11 cellular contexts compared by ENCODE assay signal in the genomic region with DNA sequence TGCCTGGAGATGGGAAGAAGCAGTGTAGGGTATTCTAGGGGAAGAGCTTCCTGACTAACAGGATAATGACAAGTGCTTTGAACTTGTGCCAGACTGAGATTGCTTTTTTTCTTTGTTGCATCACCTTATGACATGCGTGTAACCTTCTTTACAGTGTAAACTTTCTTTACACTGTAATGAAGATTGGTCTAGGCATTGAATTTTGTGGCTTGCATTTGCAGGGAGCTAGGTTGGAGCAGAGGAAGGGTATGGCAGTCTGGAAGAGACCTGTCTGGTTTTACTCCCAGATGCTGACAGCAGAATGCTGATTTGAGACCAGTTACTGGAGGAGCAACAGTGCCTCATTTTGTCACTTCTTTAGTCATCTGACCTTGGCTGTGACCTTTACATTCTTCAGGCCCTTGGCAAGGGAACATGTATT. TPM values are rescaled to one million over a fixed set of nuclear protein-coding genes. Genes with fewer than 3 reads are reported as not detected.
DNase-seq lines count a peak whose midpoint lies in the region; FAIRE-seq and TF ChIP-seq lines count a peak whose summit lies in the region.
"Had no signal": no experiment of that assay in that cellular context is flagged by ENCODE, and none has a peak within 500 bp of the region (broad histone marks: within the 10 kb centered on the region; RNA-seq: fewer than 3 reads in every experiment).

No MANE protein-coding gene starts in this region.

- H4K20me1 ChIP-seq in astrocyte (ENCODE audit: insufficient read depth, low read length), result peaks cover 21% of the 10 kb centered on the region

- 25 to 27% methylated on average over 1 of the region's 1 CpG for WGBS in transverse colon (ENCODE audit: low coverage in 1 of 2), 2 donors

- in situ Hi-C loops in transverse colon (cut with MboI; ENCODE audit: low pct_ligation_motif_present in 1 of 4, low pct_unique_long_range_greater_than_20kb in 1 of 4, low sequenced_read_pairs in 3 of 4), result no loop called here

- POLR2A ChIA-PET in CD4-positive, alpha-beta memory T cell (lab: Charles Lee; ENCODE audit: partially characterized antibody), result interaction anchor here (0.8 to 1.7 kb wide), 5 partner anchors 9 to 34 kb away, joined by 3 to 5 read pairs (median 4); a partner anchor contains a TSS

- H3K4me3 ChIP-seq in CD4-positive, alpha-beta memory T cell (ENCODE audit: low read length in 2 of 2), result no peak overlapping the region
- H3K4me3 ChIP-seq in astrocyte (ENCODE audit: insufficient read depth, low read depth, low read length), result no peak overlapping the region
- no peak overlapping the region for H3K4me3 ChIP-seq in transverse colon

- no peak for DNase-seq in CD4-positive, alpha-beta memory T cell
- DNase-seq in HTR-8/SVneo (ENCODE audit: insufficient read length, low spot score) (peak; percentile 40), astrocyte (ENCODE audit: low read depth) (peak; percentile 48), mesothelial cell of epicardium (ENCODE audit: low spot score in 2 of 2, unreplicated experiment in 2 of 2) (no peak), NCI-H526 (lab: John Stamatoyannopoulos, UW) (no peak), NCI-H2029 (lab: John Stamatoyannopoulos, UW) (no peak), transverse colon (no peak), AML-193 (lab: John Stamatoyannopoulos, UW) (no peak)
- DNase-seq: foreskin melanocyte, NCI-H1436, SIG-M5 had no signal

- H3K36me3 Mint-ChIP-seq in CD4-positive, alpha-beta memory T cell, result peaks cover 14 to 50% of the 10 kb centered on the region in 2 donors
- H3K36me3 Mint-ChIP-seq in astrocyte (ENCODE audit: low read depth, unreplicated experiment) (peaks cover 5% of the 10 kb centered on the region), mesothelial cell of epicardium (peaks cover 25% of the 10 kb centered on the region)

- H3K9ac ChIP-seq in astrocyte (ENCODE audit: low read length), result peak overlapping the region; percentile 4

- no peaks in the 10 kb centered on the region for H3K9me3 ChIP-seq in CD4-positive, alpha-beta memory T cell (ENCODE audit: control insufficient read depth in 1 of 2, low read length in 2 of 2)
- H3K9me3 ChIP-seq in astrocyte (ENCODE audit: insufficient read depth, low read depth, low read length) (no peaks in the 10 kb centered on the region), transverse colon (no peaks in the 10 kb centered on the region)

- no peaks in the 10 kb centered on the region for H3K27me3 Mint-ChIP-seq in CD4-positive, alpha-beta memory T cell
- H3K27me3 Mint-ChIP-seq in astrocyte (ENCODE audit: low read depth, unreplicated experiment) (no peaks in the 10 kb centered on the region), mesothelial cell of epicardium (ENCODE audit: low read depth) (no peaks in the 10 kb centered on the region)

- FAIRE-seq in HTR-8/SVneo (lab: Jason Lieb, UNC) (no peak), astrocyte (lab: Jason Lieb, UNC) (no peak)

- peak overlapping the region; percentile 52 for H3K4me2 ChIP-seq in astrocyte (ENCODE audit: low read length)

- H3K79me2 ChIP-seq in astrocyte (ENCODE audit: insufficient read depth, low read length), result peaks cover 18% of the 10 kb centered on the region

- H3K27me3 ChIP-seq in CD4-positive, alpha-beta memory T cell (ENCODE audit: insufficient read depth, low read length), result no peaks in the 10 kb centered on the region
- H3K27me3 ChIP-seq in astrocyte (ENCODE audit: insufficient read depth, low read length) (no peaks in the 10 kb centered on the region), transverse colon (no peaks in the 10 kb centered on the region)

- no peak overlapping the region for H2AFZ ChIP-seq in astrocyte (ENCODE audit: low read depth, low read length)

- H3K9me3 Mint-ChIP-seq in CD4-positive, alpha-beta memory T cell, result no peaks in the 10 kb centered on the region
- H3K9me3 Mint-ChIP-seq in astrocyte (ENCODE audit: unreplicated experiment) (no peaks in the 10 kb centered on the region), mesothelial cell of epicardium (no peaks in the 10 kb centered on the region)

- H3K4me1 ChIP-seq in CD4-positive, alpha-beta memory T cell (ENCODE audit: insufficient read depth, low read length), result peaks cover 29% of the 10 kb centered on the region
- H3K4me1 ChIP-seq in astrocyte (ENCODE audit: insufficient read depth, low read length) (peaks cover 33% of the 10 kb centered on the region), transverse colon (peaks cover 16 to 25% (median 21%) of the 10 kb centered on the region in 4 donors)

- TF ChIP-seq CTCF in astrocyte (IDR thresholded peaks at IDR 0.05; ENCODE audit: insufficient read depth, low read depth, low read length), result no peak
- no peak for TF ChIP-seq CTCF in mesothelial cell of epicardium (IDR thresholded peaks at IDR 0.05; ENCODE audit: unreplicated experiment)
- TF ChIP-seq CTCF in transverse colon (IDR thresholded peaks at IDR 0.05), result no peak

- no peak overlapping the region for H3K27ac ChIP-seq in CD4-positive, alpha-beta memory T cell (ENCODE audit: low read depth, low read length)
- H3K27ac ChIP-seq in astrocyte (ENCODE audit: low read depth, low read length), result peak overlapping the region; percentile 39
- peak overlapping the region in 1 of 4 donors; percentile 15 for H3K27ac ChIP-seq in transverse colon

- intact Hi-C loops in CD4-positive, alpha-beta memory T cell (cut with micrococcal nuclease), result no loop called here
- intact Hi-C loops in transverse colon (cut with DNase I; ENCODE audit: low total_unique reads), result no loop called here

- TF ChIP-seq EP300 in transverse colon (IDR thresholded peaks at IDR 0.05; ENCODE audit: low read depth), result no peak

- CTCF ChIA-PET in CD4-positive, alpha-beta memory T cell (lab: Charles Lee; ENCODE audit: partially characterized antibody), result interaction anchor here (2.0 kb wide), 1 partner anchor 43 kb away, joined by 4 read pairs; no protein-coding TSS in a partner anchor

- H3K36me3 ChIP-seq in CD4-positive, alpha-beta memory T cell (ENCODE audit: insufficient read depth, low read length), result peaks cover 12% of the 10 kb centered on the region
- H3K36me3 ChIP-seq in astrocyte (ENCODE audit: insufficient read depth, low read length) (peaks cover 7% of the 10 kb centered on the region), transverse colon (peaks cover 0 to 33% (median 9%) of the 10 kb centered on the region in 4 donors)

- TF ChIP-seq POLR2A in transverse colon (IDR thresholded peaks at IDR 0.05), result no peak

- H3K4me1 Mint-ChIP-seq in CD4-positive, alpha-beta memory T cell, result peaks cover 26 to 38% (median 29%) of the 10 kb centered on the region in 4 donors
- H3K4me1 Mint-ChIP-seq in astrocyte (ENCODE audit: low read depth, unreplicated experiment) (peaks cover 35% of the 10 kb centered on the region), mesothelial cell of epicardium (peaks cover 32% of the 10 kb centered on the region)

- peak overlapping the region in 1 of 8 donors; percentile 45 for H3K4me3 Mint-ChIP-seq in CD4-positive, alpha-beta memory T cell
- H3K4me3 Mint-ChIP-seq in astrocyte (ENCODE audit: unreplicated experiment), result peak overlapping the region; percentile 25
- H3K4me3 Mint-ChIP-seq in mesothelial cell of epicardium, result no peak overlapping the region

- H3K27ac Mint-ChIP-seq in CD4-positive, alpha-beta memory T cell, result peak overlapping the region in 5 of 7 donors; percentile 4 to 83 (median 24)
- H3K27ac Mint-ChIP-seq in astrocyte (ENCODE audit: unreplicated experiment) (peak overlapping the region; percentile 92), mesothelial cell of epicardium (peak overlapping the region; percentile 75)

RNA-seq across cellular contexts. Expression of a gene that starts 5.6 kb away (rescaled TPM):
- total RNA-seq in CD4-positive, alpha-beta memory T cell, result 100 to 1,000 TPM; 129 to 132 TPM
- 10 to 100 TPM; 36.2 to 40.2 TPM for polyA plus RNA-seq in CD4-positive, alpha-beta memory T cell
- 40.0 and 47.0 TPM in 2 replicates for total RNA-seq in astrocyte
- 42.4 to 49.1 TPM (median 46.7 TPM) in 3 replicates for total RNA-seq in mesothelial cell of epicardium
- 10 to 100 TPM in 3 of 4 donors, 1 to 10 TPM in 1; 8.6 to 45.4 (median 28.6) TPM for total RNA-seq in transverse colon

RNA-seq across cellular contexts. Expression of a gene that starts 28.2 kb away (rescaled TPM):
- 10 to 100 TPM; 23.6 to 23.7 TPM for total RNA-seq in CD4-positive, alpha-beta memory T cell
- polyA plus RNA-seq in CD4-positive, alpha-beta memory T cell, result 10 to 100 TPM; 11.4 to 19.0 TPM
- total RNA-seq in astrocyte (40.8 and 42.2 TPM in 2 replicates), mesothelial cell of epicardium (38.1 to 41.3 TPM (median 39.6 TPM) in 3 replicates), transverse colon (100 to 1,000 TPM in 1 of 4 donors, 10 to 100 TPM in 3; 66.3 to 120 (median 88.9) TPM)

RNA-seq across cellular contexts. Expression of a gene that starts 34.2 kb away (rescaled TPM):
- total RNA-seq in CD4-positive, alpha-beta memory T cell, result 1 to 10 TPM in 1 of 2 experiments, not detected in 1; 1.3 TPM
- under 1 TPM in 1 of 2 donors, not detected in 1; 0.23 TPM for polyA plus RNA-seq in CD4-positive, alpha-beta memory T cell
- total RNA-seq in astrocyte (34.3 and 35.6 TPM in 2 replicates), mesothelial cell of epicardium (61.1 to 68.2 TPM (median 64.1 TPM) in 3 replicates), transverse colon (10 to 100 TPM in 2 of 4 donors, 1 to 10 TPM in 2; 1.2 to 13.9 (median 9.8) TPM)

RNA-seq across cellular contexts. Expression of a gene that starts 37.4 kb away (rescaled TPM):
- 10 to 100 TPM; 17.8 to 20.0 TPM for total RNA-seq in CD4-positive, alpha-beta memory T cell
- polyA plus RNA-seq in CD4-positive, alpha-beta memory T cell, result 1 to 10 TPM; 3.3 to 7.8 TPM
- 9.8 and 11.2 TPM in 2 replicates for total RNA-seq in astrocyte
- 25.5 to 28.2 TPM (median 26.5 TPM) in 3 replicates for total RNA-seq in mesothelial cell of epicardium
- total RNA-seq in transverse colon, result 100 to 1,000 TPM in 3 of 4 donors, 10 to 100 TPM in 1; 28.7 to 124 (median 113) TPM

RNA-seq across cellular contexts. Expression of a gene that starts 43.7 kb away (rescaled TPM):
- 100 to 1,000 TPM; 141 to 142 TPM for total RNA-seq in CD4-positive, alpha-beta memory T cell
- 100 to 1,000 TPM in 1 of 2 donors, 10 to 100 TPM in 1; 88.6 to 134 TPM for polyA plus RNA-seq in CD4-positive, alpha-beta memory T cell
- total RNA-seq in astrocyte, result 46.3 and 51.0 TPM in 2 replicates
- 101 to 111 TPM (median 105 TPM) in 3 replicates for total RNA-seq in mesothelial cell of epicardium
- 100 to 1,000 TPM; 123 to 213 (median 132) TPM for total RNA-seq in transverse colon

Comparison
In these comparisons a context has a peak if more than half of its experiments do, and no peak if none do; other contexts are left out.
1. DNase-seq: peak in HTR-8/SVneo (single experiment) and astrocyte (single experiment); none in CD4-positive, alpha-beta memory T cell (0 of 5), mesothelial cell of epicardium (0 of 2), NCI-H526 (0 of 2), NCI-H2029 (single experiment), transverse colon (single experiment) and AML-193 (0 of 2).
2. H3K27ac Mint-ChIP-seq: peak in every context shown above with its lines; median percentile 92 in astrocyte; 75 in mesothelial cell of epicardium; 24 in CD4-positive, alpha-beta memory T cell.